ENCODE assay signal across 8 cellular contexts in the genomic region with DNA sequence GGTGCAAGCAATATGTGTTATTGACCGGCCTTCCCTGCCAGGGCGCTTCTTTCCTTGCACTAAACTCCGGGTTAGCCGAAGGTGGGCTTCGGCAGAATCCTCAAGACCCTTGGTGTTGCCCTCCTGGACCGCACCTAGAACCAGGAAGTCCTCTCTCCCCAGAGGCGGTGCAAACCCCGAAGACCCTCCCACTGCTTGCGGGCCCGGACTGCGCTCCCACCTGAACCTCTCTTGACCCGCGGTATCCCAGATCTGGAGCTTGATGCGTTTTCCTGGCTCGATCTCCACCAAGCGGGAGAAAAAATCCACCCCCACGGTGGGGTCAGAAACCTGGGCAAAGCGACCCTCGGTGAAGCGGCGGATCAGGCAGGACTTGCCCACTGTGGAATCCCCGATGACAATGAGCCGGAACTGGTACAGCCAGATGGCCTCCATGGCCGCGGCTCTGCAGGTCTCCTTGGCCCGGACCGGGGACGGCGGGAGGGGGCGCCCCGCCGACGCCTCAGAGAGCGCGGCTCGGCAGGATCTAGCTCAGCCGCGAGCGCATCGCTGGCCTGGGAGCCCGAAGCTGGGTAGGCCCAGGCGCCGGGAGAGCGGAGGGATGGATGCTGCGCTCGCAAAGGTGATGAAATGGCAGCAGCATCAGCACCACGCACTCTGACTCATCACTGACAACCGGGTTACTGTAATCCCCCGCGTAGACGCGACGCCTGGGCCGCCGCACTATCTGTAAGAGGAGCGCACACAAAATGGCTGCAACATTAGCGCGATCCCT. TPM values are rescaled to one million over a fixed set of nuclear protein-coding genes. Genes with fewer than 3 reads are reported as not detected.
A peak's percentile ranks its signal among the peaks of the same experiment; 100 is the strongest.
DNase-seq lines count a peak whose midpoint lies in the region; ATAC-seq lines count a peak whose summit lies in the region.

A gene with protein sequence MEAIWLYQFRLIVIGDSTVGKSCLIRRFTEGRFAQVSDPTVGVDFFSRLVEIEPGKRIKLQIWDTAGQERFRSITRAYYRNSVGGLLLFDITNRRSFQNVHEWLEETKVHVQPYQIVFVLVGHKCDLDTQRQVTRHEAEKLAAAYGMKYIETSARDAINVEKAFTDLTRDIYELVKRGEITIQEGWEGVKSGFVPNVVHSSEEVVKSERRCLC (minus strand): TSS at position 638 of the 775 bp plus-strand sequence. CDS start 203 bp downstream, at position 435.

- 1 to 2% methylated on average over 58 of the region's 58 CpGs for WGBS in ectodermal cell, 2 experiments

- POLR2A ChIA-PET in activated CD4-positive, alpha-beta memory T cell treated with anti-CD3 and anti-CD28 coated beads, Interleukin-2, amount 10 ng/mL, durations not matched to agents 7 days and 5 days (lab: Charles Lee): interaction anchor here (0.7 kb wide), 1 partner anchor 48 kb away, joined by 8 read pairs; the partner anchor contains the start of gene VBP1

- DNase-seq in AG08396 (ENCODE audit: low spot score) (peak; percentile 61), NCI-H345 (lab: John Stamatoyannopoulos, UW) (peak; percentile 74), medulla oblongata (ENCODE audit: extremely low spot score) (peak; percentile 66)
- DNase-seq in activated CD4-positive, alpha-beta memory T cell treated with anti-CD3 and anti-CD28 coated beads, Interleukin-2, amount 10 ng/mL, durations not matched to agents 7 days and 5 days: peak; percentile 77
- DNase-seq in stimulated activated CD8-positive, alpha-beta memory T cell treated with anti-CD3 and anti-CD28 coated beads, Interleukin-12 subunit alpha, Interleukin-12 subunit beta, amount 100 ng/mL, for 24 hours (ENCODE audit: extremely low read depth): peak; percentile 38

- peaks cover 25% of the 10 kb centered on the region for H3K4me1 Mint-ChIP-seq in activated CD4-positive, alpha-beta memory T cell treated with anti-CD3 and anti-CD28 coated beads, Interleukin-2, amount 10 ng/mL, durations not matched to agents 7 days and 5 days

- H3K9me3 ChIP-seq in ectodermal cell (ENCODE audit: control insufficient read depth, low read length): no peaks in the 10 kb centered on the region

- ATAC-seq in GM18867 (IDR thresholded peaks at IDR 0.05; ENCODE audit: unreplicated experiment) (peak; percentile 90), HG03103 (IDR thresholded peaks at IDR 0.05; ENCODE audit: low read depth, unreplicated experiment) (peak; percentile 81)

- CTCF ChIA-PET in activated CD4-positive, alpha-beta memory T cell treated with anti-CD3 and anti-CD28 coated beads, Interleukin-2, amount 10 ng/mL, durations not matched to agents 7 days and 5 days (lab: Charles Lee): interaction anchor here (1.4 kb wide), 1 partner anchor 47 kb away, joined by 6 read pairs; no protein-coding TSS in a partner anchor

- no peaks in the 10 kb centered on the region for H3K4me1 ChIP-seq in ectodermal cell (ENCODE audit: control insufficient read depth, insufficient read depth, low read length)

- H3K36me3 ChIP-seq in ectodermal cell (ENCODE audit: control insufficient read depth, insufficient read depth, low read length): no peaks in the 10 kb centered on the region

- H3K4me3 ChIP-seq in ectodermal cell (ENCODE audit: insufficient read depth, low read depth, low read length): peak within 1 kb of the TSS; percentile 61

- H3K9me3 Mint-ChIP-seq in activated CD4-positive, alpha-beta memory T cell treated with anti-CD3 and anti-CD28 coated beads, Interleukin-2, amount 10 ng/mL, durations not matched to agents 7 days and 5 days: no peaks in the 10 kb centered on the region

- H3K27me3 ChIP-seq in ectodermal cell (ENCODE audit: control insufficient read depth, insufficient read depth, low read length, poor library complexity, severe bottlenecking): no peaks in the 10 kb centered on the region

- peaks cover 7% of the 10 kb centered on the region for H3K36me3 Mint-ChIP-seq in activated CD4-positive, alpha-beta memory T cell treated with anti-CD3 and anti-CD28 coated beads, Interleukin-2, amount 10 ng/mL, durations not matched to agents 7 days and 5 days (ENCODE audit: low read depth)

- peak within 1 kb of the TSS; percentile 36 for H3K27ac ChIP-seq in ectodermal cell (ENCODE audit: insufficient read depth, low read depth, low read length, poor library complexity, severe bottlenecking)

- peak within 1 kb of the TSS; percentile 64 for H3K27ac Mint-ChIP-seq in activated CD4-positive, alpha-beta memory T cell treated with anti-CD3 and anti-CD28 coated beads, Interleukin-2, amount 10 ng/mL, durations not matched to agents 7 days and 5 days

- H3K4me3 Mint-ChIP-seq in activated CD4-positive, alpha-beta memory T cell treated with anti-CD3 and anti-CD28 coated beads, Interleukin-2, amount 10 ng/mL, durations not matched to agents 7 days and 5 days: peak within 1 kb of the TSS; percentile 71

- no peaks in the 10 kb centered on the region for H3K27me3 Mint-ChIP-seq in activated CD4-positive, alpha-beta memory T cell treated with anti-CD3 and anti-CD28 coated beads, Interleukin-2, amount 10 ng/mL, durations not matched to agents 7 days and 5 days

RNA-seq across cellular contexts. Expression of the gene that starts here (rescaled TPM):
- total RNA-seq in activated CD4-positive, alpha-beta memory T cell treated with anti-CD3 and anti-CD28 coated beads, Interleukin-2, amount 10 ng/mL, durations not matched to agents 7 days and 5 days: 10 to 100 TPM; 13.6 to 14.7 TPM
- 8.2 TPM for polyA plus RNA-seq in ectodermal cell (2013, experiment 1 of 4)
- 9.0 TPM for polyA plus RNA-seq in ectodermal cell (2013, experiment 2 of 4)
- polyA plus RNA-seq in ectodermal cell (2013, experiment 3 of 4): 7.7 TPM
- polyA plus RNA-seq in ectodermal cell (2013, experiment 4 of 4): 7.9 TPM

Comparison
In these comparisons a context has a peak if more than half of its experiments do, and no peak if none do; other contexts are left out.
1. Peak in every context shown above with its lines: DNase-seq, ATAC-seq, H3K4me3 ChIP-seq and H3K27ac ChIP-seq.